ENCODE assay signal across 1 cellular context in the genomic region with DNA sequence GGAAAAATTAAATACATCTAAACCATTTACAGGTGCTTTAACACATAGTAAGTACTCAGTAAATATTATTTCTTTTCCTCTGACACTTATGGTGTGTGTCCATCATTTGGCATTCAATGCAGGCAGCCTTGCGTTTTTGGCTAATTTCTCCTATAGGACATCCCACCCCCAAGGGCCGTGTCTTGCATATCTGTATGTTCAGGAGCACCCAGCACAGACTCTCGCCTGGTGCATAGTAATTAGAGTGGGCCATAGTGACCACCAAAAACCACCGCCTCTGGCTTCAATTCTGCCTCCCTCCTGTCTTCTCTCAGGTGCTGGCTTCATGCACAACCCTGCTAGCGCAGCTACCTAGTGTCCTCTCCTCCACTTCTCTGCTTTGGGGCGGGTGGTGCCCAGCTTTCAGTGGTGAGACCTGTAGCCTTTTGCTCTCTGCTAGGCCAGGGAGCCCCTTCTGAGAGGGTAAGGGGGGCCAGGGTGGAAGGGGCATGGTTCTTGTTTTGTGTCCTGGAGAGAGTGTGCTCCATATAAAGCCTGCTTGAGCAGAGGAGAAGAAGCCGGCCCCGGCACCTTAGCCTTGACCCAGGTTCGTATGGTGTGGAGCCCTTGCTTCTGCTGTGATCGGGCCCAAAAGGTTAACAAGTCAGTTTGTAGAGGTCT.
TF ChIP-seq lines count a peak whose summit lies in the region.

No MANE protein-coding gene starts in this region.

TF ChIP-seq in GM23338, 12 proteins besides CTCF, POLR2A, EP300 and RAD21 (continued from another document):
- TF ChIP-seq ZNF462 (CRISPR knock-in tag; IDR thresholded peaks at IDR 0.05) (no peak), NANOG (IDR thresholded peaks at IDR 0.05; ENCODE audit: borderline replicate concordance) (no peak), EZH2phosphoT487 (IDR thresholded peaks at IDR 0.05; ENCODE audit: unreplicated experiment) (no peak), ZNF114 (CRISPR knock-in tag; IDR thresholded peaks at IDR 0.05) (no peak)
- TF ChIP-seq, protein P1, sequence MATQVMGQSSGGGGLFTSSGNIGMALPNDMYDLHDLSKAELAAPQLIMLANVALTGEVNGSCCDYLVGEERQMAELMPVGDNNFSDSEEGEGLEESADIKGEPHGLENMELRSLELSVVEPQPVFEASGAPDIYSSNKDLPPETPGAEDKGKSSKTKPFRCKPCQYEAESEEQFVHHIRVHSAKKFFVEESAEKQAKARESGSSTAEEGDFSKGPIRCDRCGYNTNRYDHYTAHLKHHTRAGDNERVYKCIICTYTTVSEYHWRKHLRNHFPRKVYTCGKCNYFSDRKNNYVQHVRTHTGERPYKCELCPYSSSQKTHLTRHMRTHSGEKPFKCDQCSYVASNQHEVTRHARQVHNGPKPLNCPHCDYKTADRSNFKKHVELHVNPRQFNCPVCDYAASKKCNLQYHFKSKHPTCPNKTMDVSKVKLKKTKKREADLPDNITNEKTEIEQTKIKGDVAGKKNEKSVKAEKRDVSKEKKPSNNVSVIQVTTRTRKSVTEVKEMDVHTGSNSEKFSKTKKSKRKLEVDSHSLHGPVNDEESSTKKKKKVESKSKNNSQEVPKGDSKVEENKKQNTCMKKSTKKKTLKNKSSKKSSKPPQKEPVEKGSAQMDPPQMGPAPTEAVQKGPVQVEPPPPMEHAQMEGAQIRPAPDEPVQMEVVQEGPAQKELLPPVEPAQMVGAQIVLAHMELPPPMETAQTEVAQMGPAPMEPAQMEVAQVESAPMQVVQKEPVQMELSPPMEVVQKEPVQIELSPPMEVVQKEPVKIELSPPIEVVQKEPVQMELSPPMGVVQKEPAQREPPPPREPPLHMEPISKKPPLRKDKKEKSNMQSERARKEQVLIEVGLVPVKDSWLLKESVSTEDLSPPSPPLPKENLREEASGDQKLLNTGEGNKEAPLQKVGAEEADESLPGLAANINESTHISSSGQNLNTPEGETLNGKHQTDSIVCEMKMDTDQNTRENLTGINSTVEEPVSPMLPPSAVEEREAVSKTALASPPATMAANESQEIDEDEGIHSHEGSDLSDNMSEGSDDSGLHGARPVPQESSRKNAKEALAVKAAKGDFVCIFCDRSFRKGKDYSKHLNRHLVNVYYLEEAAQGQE (IDR thresholded peaks at IDR 0.05; ENCODE audit: unreplicated experiment) = no peak
